ENCODE assay signal across 24 cellular contexts in genomic region chr12:128073937-128074336, GRCh38.
"Had no signal": no experiment of that assay in that cellular context is flagged by ENCODE, and none has a peak within 500 bp of the region (broad histone marks: within the 10 kb centered on the region; RNA-seq: fewer than 3 reads in every experiment).

No MANE protein-coding gene starts in this region.

- H3K36me3 Mint-ChIP-seq: immature natural killer cell, mesothelial cell of epicardium had no signal

- H3K9me3 ChIP-seq: left lung, lower lobe of right lung had no signal

- DNase-seq: cerebellar nuclear complex; dermis blood vessel endothelial cell; dorsolateral prefrontal cortex; effector CD4-positive, alpha-beta T cell; effector memory CD4-positive, alpha-beta T cell; erythroblast; foreskin keratinocyte; heart left ventricle; hypothalamus; immature natural killer cell; left cardiac atrium; left lung; left ventricle myocardium superior; lower lobe of right lung; mesenchymal stem cell had no signal

- FAIRE-seq: endometrium, frontal cortex, keratinocyte had no signal

- H3K27me3 ChIP-seq: dorsolateral prefrontal cortex, foreskin keratinocyte, gastroesophageal sphincter, hepatocyte, left lung had no signal

- H2AFZ ChIP-seq: hepatocyte had no signal

- H3K4me1 ChIP-seq: foreskin keratinocyte, gastroesophageal sphincter, heart left ventricle, left lung, lower lobe of right lung had no signal

- H3K4me2 ChIP-seq: hepatocyte had no signal

- H3K27ac ChIP-seq: coronary artery, epithelial cell of prostate, foreskin keratinocyte, gastroesophageal sphincter, heart left ventricle, hepatocyte, left lung, lower lobe of right lung had no signal

- H3K4me3 ChIP-seq: coronary artery, dorsolateral prefrontal cortex, gastroesophageal sphincter, heart left ventricle, hepatocyte, left lung, lower lobe of right lung had no signal

- H3K4me1 Mint-ChIP-seq: immature natural killer cell, mesothelial cell of epicardium had no signal

- H3K27ac Mint-ChIP-seq: immature natural killer cell, mesothelial cell of epicardium had no signal

- H3K36me3 ChIP-seq: gastroesophageal sphincter, heart left ventricle, left lung, lower lobe of right lung had no signal

- H3K79me2 ChIP-seq: hepatocyte had no signal

- ATAC-seq: esophagus mucosa, foreskin keratinocyte, gastroesophageal sphincter, heart left ventricle, left cardiac atrium, left lung, left ventricle myocardium superior, lower lobe of right lung had no signal

- H3K4me3 Mint-ChIP-seq: immature natural killer cell, mesothelial cell of epicardium had no signal

- H3K9me3 Mint-ChIP-seq: immature natural killer cell had no signal
